ENCODE assay signal across 22 cellular contexts in genomic region chr1:192343304-192343703, GRCh38. TPM values are rescaled to one million over a fixed set of nuclear protein-coding genes. Genes with fewer than 3 reads are reported as not detected.
"Had no signal": no experiment of that assay in that cellular context is flagged by ENCODE, and none has a peak within 500 bp of the region (broad histone marks: within the 10 kb centered on the region; RNA-seq: fewer than 3 reads in every experiment).

No MANE protein-coding gene starts in this region.

- H3K27ac ChIP-seq: gastrocnemius medialis, left ventricle myocardium inferior, ovary, right lobe of liver, thoracic aorta had no signal

- H3K4me3 ChIP-seq: gastrocnemius medialis, left ventricle myocardium inferior, ovary, right lobe of liver, thoracic aorta had no signal

- H3K36me3 ChIP-seq: gastrocnemius medialis, left ventricle myocardium inferior, ovary, right lobe of liver, thoracic aorta had no signal

- H3K9me3 Mint-ChIP-seq: activated naive CD4-positive, alpha-beta T cell treated with anti-CD3 and anti-CD28 coated beads, Interleukin-2, amount 10 ng/mL, durations not matched to agents 7 days and 5 days; activated naive CD8-positive, alpha-beta T cell treated with anti-CD3 and anti-CD28 coated beads, Interleukin-2, amount 50 U/mL, for 24 hours had no signal

- DNase-seq: activated CD4-positive, alpha-beta T cell treated with anti-CD3 and anti-CD28 coated beads, Interleukin-2, amount 50 U/mL, for 1 hour; activated CD8-positive, alpha-beta memory T cell treated with anti-CD3 and anti-CD28 coated beads, Interleukin-2, amount 50 U/mL, for 4 hours; activated naive CD4-positive, alpha-beta T cell treated with anti-CD3 and anti-CD28 coated beads, Interleukin-2, amount 10 ng/mL, durations not matched to agents 7 days and 5 days; activated naive CD8-positive, alpha-beta T cell treated with anti-CD3 and anti-CD28 coated beads, Interleukin-2, amount 50 U/mL, for 24 hours; activated T-cell treated with anti-CD3 and anti-CD28 coated beads, Interleukin-2, amount 50 U/mL, for 4 hours; anterior cingulate cortex; erythroblast; gastrocnemius medialis; kidney; left ventricle myocardium inferior; naive thymus-derived CD4-positive, alpha-beta T cell; ovary; right lobe of liver; stimulated activated CD4-positive, alpha-beta T cell treated with anti-CD3 and anti-CD28 coated beads, Interleukin-4, amount 100 ng/mL, for 4 hours; T1000 had no signal

- H3K27me3 Mint-ChIP-seq: activated naive CD4-positive, alpha-beta T cell treated with anti-CD3 and anti-CD28 coated beads, Interleukin-2, amount 10 ng/mL, durations not matched to agents 7 days and 5 days; activated naive CD8-positive, alpha-beta T cell treated with anti-CD3 and anti-CD28 coated beads, Interleukin-2, amount 50 U/mL, for 24 hours; brain; naive thymus-derived CD4-positive, alpha-beta T cell; stimulated activated memory B cell treated with anti-CD40 and anti-IgM and Interleukin-4, amounts not matched to agents 10 μg/mL and 1 μg/mL and 100 μg/mL, for 72 hours had no signal

- H3K27me3 ChIP-seq: gastrocnemius medialis, ovary, right lobe of liver had no signal

- H3K4me3 Mint-ChIP-seq: activated naive CD4-positive, alpha-beta T cell treated with anti-CD3 and anti-CD28 coated beads, Interleukin-2, amount 10 ng/mL, durations not matched to agents 7 days and 5 days; activated naive CD8-positive, alpha-beta T cell treated with anti-CD3 and anti-CD28 coated beads, Interleukin-2, amount 50 U/mL, for 24 hours; activated T-cell treated with anti-CD3 and anti-CD28 coated beads, Interleukin-2, amount 50 U/mL, for 4 hours; brain; naive thymus-derived CD4-positive, alpha-beta T cell; stimulated activated memory B cell treated with anti-CD40 and anti-IgM and Interleukin-4, amounts not matched to agents 10 μg/mL and 1 μg/mL and 100 μg/mL, for 72 hours had no signal

- H3K27ac Mint-ChIP-seq: activated naive CD4-positive, alpha-beta T cell treated with anti-CD3 and anti-CD28 coated beads, Interleukin-2, amount 10 ng/mL, durations not matched to agents 7 days and 5 days; activated naive CD8-positive, alpha-beta T cell treated with anti-CD3 and anti-CD28 coated beads, Interleukin-2, amount 50 U/mL, for 24 hours; naive thymus-derived CD4-positive, alpha-beta T cell; stimulated activated memory B cell treated with anti-CD40 and anti-IgM and Interleukin-4, amounts not matched to agents 10 μg/mL and 1 μg/mL and 100 μg/mL, for 72 hours had no signal

- H3K4me1 ChIP-seq: gastrocnemius medialis, left ventricle myocardium inferior, right lobe of liver had no signal

- H3K9me3 ChIP-seq: gastrocnemius medialis, ovary, right lobe of liver, thoracic aorta had no signal

- H3K36me3 Mint-ChIP-seq: activated naive CD4-positive, alpha-beta T cell treated with anti-CD3 and anti-CD28 coated beads, Interleukin-2, amount 10 ng/mL, durations not matched to agents 7 days and 5 days; brain; naive thymus-derived CD4-positive, alpha-beta T cell; stimulated activated memory B cell treated with anti-CD40 and anti-IgM and Interleukin-4, amounts not matched to agents 10 μg/mL and 1 μg/mL and 100 μg/mL, for 72 hours had no signal

- H3K4me1 Mint-ChIP-seq: activated naive CD4-positive, alpha-beta T cell treated with anti-CD3 and anti-CD28 coated beads, Interleukin-2, amount 10 ng/mL, durations not matched to agents 7 days and 5 days; activated naive CD8-positive, alpha-beta T cell treated with anti-CD3 and anti-CD28 coated beads, Interleukin-2, amount 50 U/mL, for 24 hours; naive thymus-derived CD4-positive, alpha-beta T cell; stimulated activated memory B cell treated with anti-CD40 and anti-IgM and Interleukin-4, amounts not matched to agents 10 μg/mL and 1 μg/mL and 100 μg/mL, for 72 hours had no signal

RNA-seq across cellular contexts. Expression of gene RGS21, which starts 26.5 kb away (rescaled TPM):
- total RNA-seq: activated T-cell treated with anti-CD3 and anti-CD28 coated beads, Interleukin-2, amount 50 U/mL, for 4 hours; gastrocnemius medialis; kidney; left ventricle myocardium inferior; mononuclear cell; naive thymus-derived CD4-positive, alpha-beta T cell; ovary; pulmonary artery endothelial cell; right lobe of liver; T-helper 1 cell treated with Interleukin-12 subunit alpha and Interleukin-12 subunit beta and Interleukin-4 antibody, amounts not matched to agents 30 ng/mL and 1 ng/mL, for 36 hours; thoracic aorta; ureter had no signal
